In the genomic region with DNA sequence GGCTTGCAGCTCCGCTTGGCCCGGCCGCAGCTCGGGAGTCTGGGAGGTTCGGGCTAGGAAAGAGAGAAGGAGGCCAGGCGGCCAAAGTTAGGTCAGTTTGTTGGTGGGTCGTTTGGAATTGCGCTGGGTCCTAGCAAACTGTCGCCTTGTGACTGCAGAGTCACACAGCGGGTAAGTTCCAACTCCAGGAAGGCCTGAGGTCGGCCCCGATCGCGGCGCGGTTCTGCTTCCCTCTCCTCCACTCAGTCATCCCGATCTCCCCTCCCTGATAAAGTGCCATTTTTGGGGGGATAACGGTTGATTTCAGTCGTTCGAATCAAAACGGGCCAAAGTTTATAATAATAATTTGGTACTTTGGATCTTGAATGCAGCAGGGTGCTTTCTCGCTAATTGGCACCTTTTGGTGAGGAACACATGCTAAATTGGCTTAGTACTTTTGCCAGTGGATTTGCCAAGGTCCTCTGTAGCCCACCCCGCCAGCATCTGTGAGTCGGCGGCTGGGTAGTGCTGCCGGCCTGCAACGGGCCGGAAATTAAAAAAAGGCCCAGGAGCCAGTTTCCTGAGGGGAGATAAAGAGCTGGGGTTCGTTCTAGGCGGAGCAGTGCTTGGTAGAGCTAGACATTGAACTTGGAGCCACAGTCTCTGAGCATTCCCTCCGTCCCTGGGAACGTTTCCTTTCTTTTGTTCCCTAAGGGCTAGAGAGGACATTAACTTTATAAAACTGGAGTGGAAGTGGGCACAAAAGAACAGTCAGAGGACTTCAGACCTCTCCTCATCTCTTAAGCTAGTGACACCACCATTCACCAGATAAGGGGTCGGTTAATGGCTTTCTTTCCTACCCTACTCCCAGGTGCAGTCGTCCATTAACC, we compare ENCODE assay signal across 8 cellular contexts. TPM values are rescaled to one million over a fixed set of nuclear protein-coding genes. Genes with fewer than 3 reads are reported as not detected.
DNase-seq lines count a peak whose midpoint lies in the region; ATAC-seq, FAIRE-seq and TF ChIP-seq lines count a peak whose summit lies in the region.

No MANE protein-coding gene starts in this region.

- H3K4me1 ChIP-seq in foreskin keratinocyte (peaks cover 19% of the 10 kb centered on the region), ovary (ENCODE audit: insufficient read depth) (peaks cover 15% of the 10 kb centered on the region)

- H3K4me1 Mint-ChIP-seq in activated CD4-positive, alpha-beta T cell treated with anti-CD3 and anti-CD28 coated beads for 36 hours: peaks cover 46% of the 10 kb centered on the region
- H3K4me1 Mint-ChIP-seq in IgD-negative memory B cell: peaks cover 30 to 47% (median 38%) of the 10 kb centered on the region in 3 donors
- H3K4me1 Mint-ChIP-seq in activated T-cell treated with anti-CD3 and anti-CD28 coated beads, Interleukin-2, amount 50 U/mL, for 24 hours (ENCODE audit: low read depth): peaks cover 50% of the 10 kb centered on the region

- H3K9me3 ChIP-seq in ovary: no peaks in the 10 kb centered on the region

- no peaks in the 10 kb centered on the region for H3K27me3 Mint-ChIP-seq in activated CD4-positive, alpha-beta T cell treated with anti-CD3 and anti-CD28 coated beads for 36 hours
- H3K27me3 Mint-ChIP-seq in IgD-negative memory B cell: no peaks in the 10 kb centered on the region
- no peaks in the 10 kb centered on the region for H3K27me3 Mint-ChIP-seq in activated T-cell treated with anti-CD3 and anti-CD28 coated beads, Interleukin-2, amount 50 U/mL, for 24 hours

- POLR2A ChIA-PET in activated CD4-positive, alpha-beta T cell treated with anti-CD3 and anti-CD28 coated beads for 36 hours (lab: Charles Lee): interaction anchor here (1.1 to 1.3 kb wide), 3 partner anchors 20 to 74 kb away, joined by 3 to 4 read pairs (median 3); no protein-coding TSS in a partner anchor

- H3K27me3 ChIP-seq in foreskin keratinocyte: no peaks in the 10 kb centered on the region
- H3K27me3 ChIP-seq in ovary: no peaks in the 10 kb centered on the region

- no peak for FAIRE-seq in H54 (lab: Jason Lieb, UNC)

- no peaks in the 10 kb centered on the region for H3K36me3 ChIP-seq in ovary

- peak overlapping the region; percentile 96 for H3K27ac Mint-ChIP-seq in activated CD4-positive, alpha-beta T cell treated with anti-CD3 and anti-CD28 coated beads for 36 hours
- H3K27ac Mint-ChIP-seq in IgD-negative memory B cell: peak overlapping the region; percentile 88 to 97 (median 95)
- peak overlapping the region; percentile 96 for H3K27ac Mint-ChIP-seq in activated T-cell treated with anti-CD3 and anti-CD28 coated beads, Interleukin-2, amount 50 U/mL, for 24 hours

- no peak for TF ChIP-seq EP300 in ovary (IDR thresholded peaks at IDR 0.05)

- peak; percentile 8 for ATAC-seq in activated CD4-positive, alpha-beta T cell treated with anti-CD3 and anti-CD28 coated beads for 36 hours
- ATAC-seq in foreskin keratinocyte: peak; percentile 25

- DNase-seq in activated CD4-positive, alpha-beta T cell treated with anti-CD3 and anti-CD28 coated beads for 36 hours: peak; percentile 53
- no peak for DNase-seq in activated CD4-positive, alpha-beta T cell treated with anti-CD3 and anti-CD28 coated beads for 4 hours
- peak; percentile 44 for DNase-seq in activated T-cell treated with anti-CD3 and anti-CD28 coated beads, Interleukin-2, amount 50 U/mL, for 24 hours
- DNase-seq in foreskin keratinocyte (no peak), ovary (no peak), SHP77 treated with DMSO at 0.1 percent for 48 hours (lab: John Stamatoyannopoulos, UW) (no peak), H54 (ENCODE audit: insufficient read length, low spot score) (no peak)

- 1% methylated on average over 31 to 34 of the region's 34 CpGs for WGBS in ovary, 3 donors

- no peaks in the 10 kb centered on the region for H3K9me3 Mint-ChIP-seq in activated CD4-positive, alpha-beta T cell treated with anti-CD3 and anti-CD28 coated beads for 36 hours (ENCODE audit: low read depth)
- H3K9me3 Mint-ChIP-seq in IgD-negative memory B cell: no peaks in the 10 kb centered on the region
- no peaks in the 10 kb centered on the region for H3K9me3 Mint-ChIP-seq in activated T-cell treated with anti-CD3 and anti-CD28 coated beads, Interleukin-2, amount 50 U/mL, for 24 hours

- TF ChIP-seq CTCF in foreskin keratinocyte (conservative IDR thresholded peaks at IDR 0.05) (no peak), ovary (IDR thresholded peaks at IDR 0.05) (no peak)

- H3K4me3 Mint-ChIP-seq in activated CD4-positive, alpha-beta T cell treated with anti-CD3 and anti-CD28 coated beads for 36 hours: peak overlapping the region; percentile 92
- peak overlapping the region; percentile 87 to 94 (median 92) for H3K4me3 Mint-ChIP-seq in IgD-negative memory B cell
- H3K4me3 Mint-ChIP-seq in activated T-cell treated with anti-CD3 and anti-CD28 coated beads, Interleukin-2, amount 50 U/mL, for 24 hours: peak overlapping the region; percentile 94

- peak overlapping the region; percentile 53 for H3K4me3 ChIP-seq in ovary

- H3K27ac ChIP-seq in foreskin keratinocyte (peak overlapping the region; percentile 97), ovary (peak overlapping the region; percentile 64 to 92)

- CTCF ChIA-PET in activated CD4-positive, alpha-beta T cell treated with anti-CD3 and anti-CD28 coated beads for 36 hours (lab: Charles Lee): interaction anchor here (0.7 to 2.1 kb wide), 6 partner anchors 11 to 66 kb away, joined by 3 to 7 read pairs (median 6); a partner anchor contains a TSS

- H3K36me3 Mint-ChIP-seq in activated CD4-positive, alpha-beta T cell treated with anti-CD3 and anti-CD28 coated beads for 36 hours (ENCODE audit: low read depth): peaks cover 27% of the 10 kb centered on the region
- no peaks in the 10 kb centered on the region for H3K36me3 Mint-ChIP-seq in IgD-negative memory B cell
- peaks cover 45% of the 10 kb centered on the region for H3K36me3 Mint-ChIP-seq in activated T-cell treated with anti-CD3 and anti-CD28 coated beads, Interleukin-2, amount 50 U/mL, for 24 hours (ENCODE audit: low read depth)

- TF ChIP-seq POLR2A in ovary (IDR thresholded peaks at IDR 0.05) (no peak), H54 (IDR thresholded peaks at IDR 0.05; ENCODE audit: low read depth, low read length) (no peak)

- intact Hi-C loops in activated CD4-positive, alpha-beta T cell treated with anti-CD3 and anti-CD28 coated beads for 36 hours (cut with DNase I, micrococcal nuclease): loop anchor here in 1 of 2 experiments (1.0 kb wide), 3 partner anchors 61 to 167 kb away; a partner anchor contains a TSS
- intact Hi-C loops in ovary (cut with DNase I): no loop called here

RNA-seq across cellular contexts. Expression of a gene that starts 0.9 kb away (rescaled TPM):
- total RNA-seq in activated CD4-positive, alpha-beta T cell treated with anti-CD3 and anti-CD28 coated beads for 36 hours: 10 to 100 TPM; 57.3 to 75.5 TPM
- 106 TPM for polyA plus RNA-seq in IgD-negative memory B cell
- 92.2 and 92.4 TPM in 2 replicates for total RNA-seq in foreskin keratinocyte
- polyA plus RNA-seq in foreskin keratinocyte: 96.9 and 101 TPM in 2 replicates
- total RNA-seq in ovary: 10 to 100 TPM; 20.3 to 42.0 (median 39.9) TPM
- 100 to 1,000 TPM in 1 of 2 donors, 10 to 100 TPM in 1; 30.7 to 105 TPM for polyA plus RNA-seq in ovary

RNA-seq across cellular contexts. Expression of a gene that starts 17.2 kb away (rescaled TPM):
- under 1 TPM; 0.18 to 0.33 TPM for total RNA-seq in activated CD4-positive, alpha-beta T cell treated with anti-CD3 and anti-CD28 coated beads for 36 hours
- polyA plus RNA-seq in IgD-negative memory B cell (0.29 TPM), foreskin keratinocyte (0.01 and 0.02 TPM in 2 replicates), ovary (under 1 TPM; 0.04 to 0.15 TPM)
- total RNA-seq in foreskin keratinocyte (0.07 TPM in 1 of 2 replicates, not detected in the other), ovary (under 1 TPM in 3 of 7 donors, not detected in 4; 0.07 to 0.25 (median 0.15) TPM)

Comparison
In these comparisons a context has a peak if more than half of its experiments do, and no peak if none do; other contexts are left out.
1. DNase-seq: peak in activated CD4-positive, alpha-beta T cell treated with anti-CD3 and anti-CD28 coated beads for 36 hours (single experiment) and activated T-cell treated with anti-CD3 and anti-CD28 coated beads, Interleukin-2, amount 50 U/mL, for 24 hours (single experiment); none in activated CD4-positive, alpha-beta T cell treated with anti-CD3 and anti-CD28 coated beads for 4 hours (0 of 2), foreskin keratinocyte (0 of 2), ovary (0 of 5), SHP77 treated with DMSO at 0.1 percent for 48 hours (single experiment) and H54 (single experiment).
2. Peak in every context shown above with its lines, with median percentiles within 50 percentile points of each other: H3K27ac Mint-ChIP-seq and H3K4me3 Mint-ChIP-seq.